In genomic region chr16:50519602-50520001, GRCh38 we compare ENCODE assay signal across 1 cellular context.
TF ChIP-seq lines count a peak whose summit lies in the region.

No MANE protein-coding gene starts in this region.

TF ChIP-seq in HepG2, 621 proteins besides CTCF, POLR2A, EP300 and RAD21 (continued from another document):
- TF ChIP-seq HIC2 (CRISPR knock-in tag; IDR thresholded peaks at IDR 0.05; ENCODE audit: low read depth) (no peak), HNF4A (CRISPR knock-in tag; IDR thresholded peaks at IDR 0.05) (no peak), ZNF512 (CRISPR knock-in tag; IDR thresholded peaks at IDR 0.05) (no peak), ATF5 (CRISPR knock-in tag; IDR thresholded peaks at IDR 0.05; ENCODE audit: low read depth) (no peak), KAT8 (CRISPR knock-in tag; IDR thresholded peaks at IDR 0.05) (no peak), UBTF (CRISPR knock-in tag; IDR thresholded peaks at IDR 0.05) (no peak), PBX3 (CRISPR knock-in tag; IDR thresholded peaks at IDR 0.05; ENCODE audit: borderline replicate concordance) (no peak), ZNF615 (CRISPR knock-in tag; IDR thresholded peaks at IDR 0.05; ENCODE audit: borderline replicate concordance) (0 out of 2 replicates have a peak, but pooled peaks have one; percentile 55), ZNF639 (CRISPR knock-in tag; conservative IDR thresholded peaks at IDR 0.05) (no peak), ZNF549 (CRISPR knock-in tag; IDR thresholded peaks at IDR 0.05) (no peak), ZNF34 (CRISPR knock-in tag; IDR thresholded peaks at IDR 0.05; ENCODE audit: borderline replicate concordance) (0 out of 2 replicates have a peak, but pooled peaks have one; percentile 59), NFATC3 (CRISPR knock-in tag; IDR thresholded peaks at IDR 0.05) (no peak), ZHX1 (CRISPR knock-in tag; IDR thresholded peaks at IDR 0.05; ENCODE audit: low read depth) (no peak), ELF1 (CRISPR knock-in tag; IDR thresholded peaks at IDR 0.05) (no peak), NAIF1 (CRISPR knock-in tag; IDR thresholded peaks at IDR 0.05; ENCODE audit: borderline replicate concordance) (no peak), RBM22 (optimal IDR thresholded peaks at IDR 0.05; ENCODE audit: low read length) (no peak), RAD51 (IDR thresholded peaks at IDR 0.05; ENCODE audit: borderline replicate concordance) (no peak), NFE2L2 (IDR thresholded peaks at IDR 0.05; ENCODE audit: low read length) (no peak), CCDC6 (CRISPR knock-in tag; IDR thresholded peaks at IDR 0.05) (no peak), WIZ (CRISPR knock-in tag; IDR thresholded peaks at IDR 0.05) (no peak), ZFP41 (CRISPR knock-in tag; IDR thresholded peaks at IDR 0.05; ENCODE audit: borderline replicate concordance) (no peak), U2AF2 (IDR thresholded peaks at IDR 0.05; ENCODE audit: low read depth, low read length) (no peak), HNF4G (IDR thresholded peaks at IDR 0.05; ENCODE audit: borderline replicate concordance, low read depth, low read length) (no peak), HNF4G (CRISPR knock-in tag; IDR thresholded peaks at IDR 0.05; ENCODE audit: borderline replicate concordance, low read depth) (no peak), ZNF75D (CRISPR knock-in tag; IDR thresholded peaks at IDR 0.05; ENCODE audit: borderline replicate concordance) (no peak), IKZF1 (IDR thresholded peaks at IDR 0.05) (no peak), FLYWCH1 (CRISPR knock-in tag; IDR thresholded peaks at IDR 0.05) (no peak), GLI4 (CRISPR knock-in tag; IDR thresholded peaks at IDR 0.05; ENCODE audit: borderline replicate concordance) (no peak), CENPBD1 (CRISPR knock-in tag; IDR thresholded peaks at IDR 0.05; ENCODE audit: borderline replicate concordance, low read depth) (no peak)
